8 cellular contexts compared by ENCODE assay signal in genomic region chr2:231563378-231563961, GRCh38. TPM values are rescaled to one million over a fixed set of nuclear protein-coding genes. Genes with fewer than 3 reads are reported as not detected.
A peak's percentile ranks its signal among the peaks of the same experiment; 100 is the strongest.
DNase-seq lines count a peak whose midpoint lies in the region; ATAC-seq and TF ChIP-seq lines count a peak whose summit lies in the region.

No MANE protein-coding gene starts in this region.

- DNase-seq in AG04450 (ENCODE audit: low read depth, low spot score), result peak; percentile 18
- peak; percentile 79 for DNase-seq in GM10248 (ENCODE audit: extremely low spot score)
- peak; percentile 18 to 37 for DNase-seq in NCI-H1930 (lab: John Stamatoyannopoulos, UW)
- peak; percentile 41 for DNase-seq in activated CD8-positive, alpha-beta T cell treated with anti-CD3 and anti-CD28 coated beads, Interleukin-2, amount 10 ng/mL, durations not matched to agents 7 days and 5 days
- DNase-seq in fibroblast of villous mesenchyme (ENCODE audit: low read depth), result peak; percentile 65
- no peak for DNase-seq in osteocyte (ENCODE audit: extremely low spot score, unreplicated experiment)
- no peak for DNase-seq in activated gamma-delta T cell treated with Interleukin-2 at 50 U/mL for 16 hours

- H3K4me1 Mint-ChIP-seq in activated CD8-positive, alpha-beta T cell treated with anti-CD3 and anti-CD28 coated beads, Interleukin-2, amount 10 ng/mL, durations not matched to agents 7 days and 5 days (ENCODE audit: low read depth), result peaks cover 2% of the 10 kb centered on the region
- no peaks in the 10 kb centered on the region for H3K4me1 Mint-ChIP-seq in osteocyte (ENCODE audit: unreplicated experiment)

- CTCF ChIA-PET in AG04450 (lab: Charles Lee), result interaction anchor here (0.5 to 7.5 kb wide), 28 partner anchors 8 to 526 kb away, joined by 3 to 149 read pairs (median 4); partner anchors contain the start of genes C2orf72 and TEX44
- CTCF ChIA-PET in GM10248 (lab: Yijun Ruan, JAX), result interaction anchor here (0.8 to 13.7 kb wide), 28 partner anchors 8 to 152 kb away, joined by 3 to 187 read pairs (median 4); partner anchors contain the start of genes NMUR1 and TEX44
- CTCF ChIA-PET in activated CD8-positive, alpha-beta T cell treated with anti-CD3 and anti-CD28 coated beads, Interleukin-2, amount 10 ng/mL, durations not matched to agents 7 days and 5 days (lab: Charles Lee), result interaction anchor here (0.6 to 5.9 kb wide), 19 partner anchors 9 to 151 kb away, joined by 3 to 46 read pairs (median 3); no protein-coding TSS in a partner anchor

- peaks cover 1% of the 10 kb centered on the region for H3K27me3 Mint-ChIP-seq in activated CD8-positive, alpha-beta T cell treated with anti-CD3 and anti-CD28 coated beads, Interleukin-2, amount 10 ng/mL, durations not matched to agents 7 days and 5 days (ENCODE audit: low read depth)
- H3K27me3 Mint-ChIP-seq in osteocyte (ENCODE audit: unreplicated experiment), result peaks cover 3% of the 10 kb centered on the region

- no peaks in the 10 kb centered on the region for H3K9me3 Mint-ChIP-seq in activated CD8-positive, alpha-beta T cell treated with anti-CD3 and anti-CD28 coated beads, Interleukin-2, amount 10 ng/mL, durations not matched to agents 7 days and 5 days (ENCODE audit: insufficient read depth)
- H3K9me3 Mint-ChIP-seq in osteocyte (ENCODE audit: unreplicated experiment), result peaks cover 3% of the 10 kb centered on the region

- H3K27ac ChIP-seq in AG04450 (ENCODE audit: low read depth, low read length), result no peak overlapping the region

- H3K27ac Mint-ChIP-seq in activated CD8-positive, alpha-beta T cell treated with anti-CD3 and anti-CD28 coated beads, Interleukin-2, amount 10 ng/mL, durations not matched to agents 7 days and 5 days, result no peak overlapping the region
- H3K27ac Mint-ChIP-seq in osteocyte (ENCODE audit: unreplicated experiment), result no peak overlapping the region

- peak; percentile 77 for TF ChIP-seq CTCF in AG04450 (IDR thresholded peaks at IDR 0.05; ENCODE audit: low read depth, low read length)
- peak; percentile 76 for TF ChIP-seq CTCF in GM10248 (IDR thresholded peaks at IDR 0.05; ENCODE audit: control extremely low read depth, extremely low read depth, low read depth, missing control alignments)
- peak; percentile 77 for TF ChIP-seq CTCF in fibroblast of villous mesenchyme (IDR thresholded peaks at IDR 0.05; ENCODE audit: insufficient read depth, low read depth, low read length)
- peak; percentile 78 for TF ChIP-seq CTCF in osteocyte (IDR thresholded peaks at IDR 0.05)

- H3K4me3 ChIP-seq in AG04450 (ENCODE audit: low read depth, low read length) (no peak overlapping the region), fibroblast of villous mesenchyme (ENCODE audit: low read depth, low read length) (no peak overlapping the region)

- peak; percentile 68 for ATAC-seq in activated CD8-positive, alpha-beta T cell treated with anti-CD3 and anti-CD28 coated beads, Interleukin-2, amount 10 ng/mL, durations not matched to agents 7 days and 5 days
- ATAC-seq in HG03175 (IDR thresholded peaks at IDR 0.05; ENCODE audit: unreplicated experiment), result no peak

- no peaks in the 10 kb centered on the region for H3K36me3 Mint-ChIP-seq in activated CD8-positive, alpha-beta T cell treated with anti-CD3 and anti-CD28 coated beads, Interleukin-2, amount 10 ng/mL, durations not matched to agents 7 days and 5 days (ENCODE audit: low read depth)
- no peaks in the 10 kb centered on the region for H3K36me3 Mint-ChIP-seq in osteocyte (ENCODE audit: unreplicated experiment)

- H3K4me3 Mint-ChIP-seq in activated CD8-positive, alpha-beta T cell treated with anti-CD3 and anti-CD28 coated beads, Interleukin-2, amount 10 ng/mL, durations not matched to agents 7 days and 5 days, result no peak overlapping the region
- H3K4me3 Mint-ChIP-seq in osteocyte (ENCODE audit: unreplicated experiment), result no peak overlapping the region

- POLR2A ChIA-PET in AG04450 (lab: Yijun Ruan, JAX) (no interaction called here), GM10248 (lab: Yijun Ruan, JAX) (interaction anchor here (1.2 kb wide), 1 partner anchor 113 kb away, joined by 7 read pairs; no protein-coding TSS in a partner anchor)
- POLR2A ChIA-PET in activated CD8-positive, alpha-beta T cell treated with anti-CD3 and anti-CD28 coated beads, Interleukin-2, amount 10 ng/mL, durations not matched to agents 7 days and 5 days (lab: Charles Lee), result interaction anchor here (0.8 kb wide), 1 partner anchor 50 kb away, joined by 3 read pairs; no protein-coding TSS in a partner anchor

- no peaks in the 10 kb centered on the region for H3K9me3 ChIP-seq in AG04450 (ENCODE audit: control insufficient read depth, insufficient read depth, low read length)

- peaks cover 9% of the 10 kb centered on the region for H3K27me3 ChIP-seq in AG04450 (ENCODE audit: control insufficient read depth, insufficient read depth, low read length)

RNA-seq across cellular contexts. Expression of gene TEX44, which starts 29.2 kb away (rescaled TPM):
- polyA plus RNA-seq in AG04450 (2011; rRNA removed), result not detected in 2 replicates
- not detected in 2 replicates for polyA minus RNA-seq in AG04450 (2011; rRNA and poly(A)+ RNA removed)
- not detected for total RNA-seq in activated CD8-positive, alpha-beta T cell treated with anti-CD3 and anti-CD28 coated beads, Interleukin-2, amount 10 ng/mL, durations not matched to agents 7 days and 5 days
- total RNA-seq in fibroblast of villous mesenchyme, result not detected in 2 replicates
- total RNA-seq in osteocyte, result not detected in 2 replicates

RNA-seq across cellular contexts. Expression of gene NMUR1, which starts 33.2 kb away (rescaled TPM):
- not detected in 2 replicates for polyA plus RNA-seq in AG04450 (2011; rRNA removed)
- polyA minus RNA-seq in AG04450 (2011; rRNA and poly(A)+ RNA removed), result not detected in 2 replicates
- total RNA-seq in activated CD8-positive, alpha-beta T cell treated with anti-CD3 and anti-CD28 coated beads, Interleukin-2, amount 10 ng/mL, durations not matched to agents 7 days and 5 days, result under 1 TPM; 0.95 to 0.99 TPM
- total RNA-seq in fibroblast of villous mesenchyme (not detected in 2 replicates), osteocyte (not detected in 2 replicates)

Comparison
In these comparisons a context has a peak if more than half of its experiments do, and no peak if none do; other contexts are left out.
1. DNase-seq: peak in AG04450 (single experiment), GM10248 (single experiment), NCI-H1930 (2 of 2), activated CD8-positive, alpha-beta T cell treated with anti-CD3 and anti-CD28 coated beads, Interleukin-2, amount 10 ng/mL, durations not matched to agents 7 days and 5 days (single experiment) and fibroblast of villous mesenchyme (single experiment); none in osteocyte (single experiment) and activated gamma-delta T cell treated with Interleukin-2 at 50 U/mL for 16 hours (single experiment).
2. Peak in every context shown above with its lines, with median percentiles within 50 percentile points of each other: CTCF ChIP-seq.